In genomic region chr2:16665746-16666452, GRCh38 we compare ENCODE assay signal across 8 cellular contexts. TPM values are rescaled to one million over a fixed set of nuclear protein-coding genes. Genes with fewer than 3 reads are reported as not detected.
A peak's percentile ranks its signal among the peaks of the same experiment; 100 is the strongest.
DNase-seq lines count a peak whose midpoint lies in the region; ATAC-seq and TF ChIP-seq lines count a peak whose summit lies in the region.

Gene CYRIA (minus strand): TSS chr2:16665834. CDS start chr2:16588119, 77,715 bp downstream.

- H3K9me3 ChIP-seq in RWPE2 (ENCODE audit: severe bottlenecking) (no peaks in the 10 kb centered on the region), right atrium auricular region (no peaks in the 10 kb centered on the region), psoas muscle (no peaks in the 10 kb centered on the region)

- no peaks in the 10 kb centered on the region for H3K4me1 ChIP-seq in RWPE2 (ENCODE audit: insufficient read depth, poor library complexity, severe bottlenecking)
- H3K4me1 ChIP-seq in right atrium auricular region = peaks cover 0 to 19% of the 10 kb centered on the region in 2 donors
- peaks cover 33% of the 10 kb centered on the region for H3K4me1 ChIP-seq in psoas muscle

- H3K36me3 ChIP-seq in RWPE2 (ENCODE audit: low read depth) (no peaks in the 10 kb centered on the region), right atrium auricular region (no peaks in the 10 kb centered on the region), psoas muscle (ENCODE audit: insufficient read depth in 1 of 2, low read depth in 1 of 2) (no peaks in the 10 kb centered on the region)

- WGBS in psoas muscle, 3 donors = 3 to 23% (median 10%) methylated on average over 7 to 54 of the region's 54 CpGs

- ATAC-seq in HG03045 (IDR thresholded peaks at IDR 0.05; ENCODE audit: unreplicated experiment) (peak; percentile 81), RWPE2 (ENCODE audit: low read depth) (peak; percentile 62), psoas muscle (peak; percentile 72 to 86 (median 78))

- H3K27ac ChIP-seq in RWPE2 (ENCODE audit: poor library complexity, severe bottlenecking) (no peak within 1 kb of the TSS), right atrium auricular region (peak within 1 kb of the TSS; percentile 50 to 69), psoas muscle (peak within 1 kb of the TSS; percentile 67)

- H3K27me3 ChIP-seq in RWPE2 (ENCODE audit: insufficient read depth, poor library complexity, severe bottlenecking) (no peaks in the 10 kb centered on the region), right atrium auricular region (no peaks in the 10 kb centered on the region), psoas muscle (ENCODE audit: insufficient read depth in 3 of 3, low read length in 2 of 3) (no peaks in the 10 kb centered on the region)

- intact Hi-C loops in psoas muscle (cut with DNase I) = loop anchor here in 1 of 2 donors (5.0 kb wide), 2 partner anchors 34 to 61 kb away; no protein-coding TSS in a partner anchor

- TF ChIP-seq CTCF in RWPE2 (IDR thresholded peaks at IDR 0.05; ENCODE audit: poor library complexity, severe bottlenecking) (no peak), right atrium auricular region (IDR thresholded peaks at IDR 0.05) (no peak), psoas muscle (IDR thresholded peaks at IDR 0.05) (no peak)

- peak; percentile 25 for DNase-seq in NCI-H1436 (lab: John Stamatoyannopoulos, UW)
- no peak for DNase-seq in NCI-H1436 treated with DMSO at 0.1 percent for 48 hours (lab: John Stamatoyannopoulos, UW)
- DNase-seq in RWPE2 (ENCODE audit: low spot score) = no peak
- peak in 36 of 56 donors; percentile 24 to 81 (median 54) for DNase-seq in amygdala (lab: John Stamatoyannopoulos, UW)
- no peak for DNase-seq in right atrium auricular region (ENCODE audit: low spot score)
- DNase-seq in psoas muscle = peak; percentile 75 to 86
- DNase-seq in COLO829 (ENCODE audit: low spot score) = no peak

- H3K4me3 ChIP-seq in RWPE2 (ENCODE audit: severe bottlenecking) = peak within 1 kb of the TSS; percentile 34
- H3K4me3 ChIP-seq in right atrium auricular region = peak within 1 kb of the TSS; percentile 52 to 66
- H3K4me3 ChIP-seq in psoas muscle = peak within 1 kb of the TSS; percentile 78

RNA-seq across cellular contexts. Expression of gene CYRIA, which starts in this region (rescaled TPM):
- total RNA-seq in right atrium auricular region = 1 to 10 TPM; 1.7 to 2.8 TPM
- 10 to 100 TPM in 3 of 4 donors, 1 to 10 TPM in 1; 9.5 to 16.8 (median 10.9) TPM for total RNA-seq in psoas muscle
- polyA plus RNA-seq in psoas muscle = 1 to 10 TPM; 3.8 to 5.1 (median 4.9) TPM

Comparison
In these comparisons a context has a peak if more than half of its experiments do, and no peak if none do; other contexts are left out.
1. DNase-seq: peak in NCI-H1436 (single experiment), amygdala (36 of 56) and psoas muscle (2 of 2); none in NCI-H1436 treated with DMSO at 0.1 percent for 48 hours (single experiment), RWPE2 (single experiment), right atrium auricular region (single experiment) and COLO829 (single experiment).
2. Peak in every context shown above with its lines, with median percentiles within 50 percentile points of each other: ATAC-seq and H3K4me3 ChIP-seq.